ENCODE assay signal across 31 cellular contexts in the genomic region with DNA sequence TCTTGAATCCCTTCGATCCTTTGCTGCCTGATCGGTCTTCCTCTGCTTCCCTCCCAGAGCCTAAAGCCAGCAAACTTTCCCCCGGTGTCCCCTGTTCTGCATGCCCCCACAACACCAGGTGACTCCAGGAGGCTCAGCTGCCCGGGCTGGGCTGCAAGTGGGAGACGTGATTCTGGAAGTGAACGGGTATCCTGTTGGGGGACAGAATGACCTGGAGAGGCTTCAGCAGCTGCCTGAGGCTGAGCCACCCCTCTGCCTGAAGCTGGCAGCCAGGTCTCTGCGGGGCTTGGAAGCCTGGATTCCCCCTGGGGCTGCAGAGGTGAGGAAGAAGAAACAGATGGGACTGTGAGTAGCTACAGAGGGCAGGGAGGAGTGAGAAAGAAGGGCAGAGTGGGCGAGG. TPM values are rescaled to one million over a fixed set of nuclear protein-coding genes. Genes with fewer than 3 reads are reported as not detected.
"Had no signal": no experiment of that assay in that cellular context is flagged by ENCODE, and none has a peak within 500 bp of the region (broad histone marks: within the 10 kb centered on the region; RNA-seq: fewer than 3 reads in every experiment).

No MANE protein-coding gene starts in this region.

- H3K9me3 Mint-ChIP-seq: activated naive CD4-positive, alpha-beta T cell treated with anti-CD3 and anti-CD28 coated beads for 36 hours; activated naive CD8-positive, alpha-beta T cell treated with anti-CD3 and anti-CD28 coated beads for 36 hours; brain; natural killer cell treated with Interleukin-12 subunit alpha and Interleukin-12 subunit beta and Interleukin-15 and Interleukin-18, amount 100 ng/mL, for 72 hours; T-cell had no signal

- DNase-seq: activated CD4-positive, alpha-beta T cell treated with anti-CD3 and anti-CD28 coated beads for 36 hours; activated CD4-positive, alpha-beta T cell treated with anti-CD3 and anti-CD28 coated beads, Interleukin-2, amount 50 U/mL, for 48 hours; activated CD4-positive, CD25-positive, alpha-beta regulatory T cell; activated CD8-positive, alpha-beta memory T cell treated with anti-CD3 and anti-CD28 coated beads for 24 hours; activated effector memory CD4-positive, alpha-beta T cell treated with anti-CD3 and anti-CD28 coated beads, Interleukin-2, amount 50 U/mL, for 16 hours; activated naive CD4-positive, alpha-beta T cell treated with anti-CD3 and anti-CD28 coated beads for 36 hours; activated naive CD8-positive, alpha-beta T cell treated with anti-CD3 and anti-CD28 coated beads for 36 hours; adrenal gland; aorta; foreskin keratinocyte; left ventricle myocardium inferior; mucosa of descending colon; stimulated activated CD4-positive, alpha-beta T cell treated with anti-CD3 and anti-CD28 coated beads, Interleukin-12 subunit alpha, Interleukin-12 subunit beta, amount 100 ng/mL, for 4 hours; stimulated activated CD4-positive, alpha-beta T cell treated with anti-CD3 and anti-CD28 coated beads, Interleukin-4, amount 100 ng/mL, for 1 hour; stimulated activated naive CD8-positive, alpha-beta T cell treated with anti-CD3 and anti-CD28 coated beads, Interleukin-15, Interleukin-2, amounts not matched to agents 100 U/mL and 50 U/mL, for 24 hours; T-cell; testis; trophoblast cell; uterus had no signal

- H3K27ac Mint-ChIP-seq: activated CD4-positive, alpha-beta T cell treated with anti-CD3 and anti-CD28 coated beads for 36 hours; activated naive CD4-positive, alpha-beta T cell treated with anti-CD3 and anti-CD28 coated beads for 36 hours; activated naive CD8-positive, alpha-beta T cell treated with anti-CD3 and anti-CD28 coated beads for 36 hours; brain; natural killer cell treated with Interleukin-12 subunit alpha and Interleukin-12 subunit beta and Interleukin-15 and Interleukin-18, amount 100 ng/mL, for 72 hours; T-cell had no signal

- H3K4me1 Mint-ChIP-seq: activated naive CD8-positive, alpha-beta T cell treated with anti-CD3 and anti-CD28 coated beads for 36 hours; T-cell had no signal

- H3K27me3 Mint-ChIP-seq: activated CD4-positive, alpha-beta T cell treated with anti-CD3 and anti-CD28 coated beads for 36 hours; activated naive CD8-positive, alpha-beta T cell treated with anti-CD3 and anti-CD28 coated beads for 36 hours; natural killer cell treated with Interleukin-12 subunit alpha and Interleukin-12 subunit beta and Interleukin-15 and Interleukin-18, amount 100 ng/mL, for 72 hours; T-cell had no signal

- H3K4me3 Mint-ChIP-seq: activated CD4-positive, alpha-beta T cell treated with anti-CD3 and anti-CD28 coated beads for 36 hours; activated naive CD4-positive, alpha-beta T cell treated with anti-CD3 and anti-CD28 coated beads for 36 hours; activated naive CD8-positive, alpha-beta T cell treated with anti-CD3 and anti-CD28 coated beads for 36 hours; brain; natural killer cell treated with Interleukin-12 subunit alpha and Interleukin-12 subunit beta and Interleukin-15 and Interleukin-18, amount 100 ng/mL, for 72 hours; T-cell had no signal

- H3K4me1 ChIP-seq: adrenal gland, esophagus muscularis mucosa, foreskin keratinocyte, left ventricle myocardium inferior, testis, uterus had no signal

- H3K4me3 ChIP-seq: adrenal gland, cardiac muscle cell, esophagus muscularis mucosa, left ventricle myocardium inferior, mucosa of descending colon, skin epidermis, testis, uterus had no signal

- H3K27me3 ChIP-seq: adrenal gland, cardiac muscle cell, testis, uterus had no signal

- H3K27ac ChIP-seq: adrenal gland, cardiac muscle cell, esophagus muscularis mucosa, foreskin keratinocyte, left ventricle myocardium inferior, skin epidermis, testis, uterus had no signal

- H3K9me3 ChIP-seq: adrenal gland, esophagus muscularis mucosa, left ventricle myocardium inferior, mucosa of descending colon, testis, uterus had no signal

- H3K36me3 ChIP-seq: adrenal gland, cardiac muscle cell, left ventricle myocardium inferior, uterus had no signal

- H3K36me3 Mint-ChIP-seq: activated naive CD8-positive, alpha-beta T cell treated with anti-CD3 and anti-CD28 coated beads for 36 hours; brain; natural killer cell treated with Interleukin-12 subunit alpha and Interleukin-12 subunit beta and Interleukin-15 and Interleukin-18, amount 100 ng/mL, for 72 hours; T-cell had no signal

RNA-seq across cellular contexts. Expression of a gene that starts 3.6 kb away (rescaled TPM):
- total RNA-seq: activated naive CD4-positive, alpha-beta T cell treated with anti-CD3 and anti-CD28 coated beads for 36 hours; activated naive CD8-positive, alpha-beta T cell treated with anti-CD3 and anti-CD28 coated beads for 36 hours; cerebellum; foreskin keratinocyte; glomerular endothelial cell; left ventricle myocardium inferior; lung microvascular endothelial cell; mesenteric fat pad; myocyte; osteocyte had no signal
- polyA plus RNA-seq: foreskin keratinocyte had no signal

RNA-seq across cellular contexts. Expression of a gene that starts 40.0 kb away (rescaled TPM):
- total RNA-seq: activated CD4-positive, alpha-beta T cell treated with anti-CD3 and anti-CD28 coated beads for 36 hours; lung microvascular endothelial cell; mesenteric fat pad; natural killer cell treated with Interleukin-12 subunit alpha and Interleukin-12 subunit beta and Interleukin-15 and Interleukin-18, amount 100 ng/mL, for 72 hours; sciatic nerve had no signal
